1 cellular context compared by ENCODE assay signal in genomic region chr4:83651846-83652245, GRCh38.
TF ChIP-seq lines count a peak whose summit lies in the region.

No MANE protein-coding gene starts in this region.

TF ChIP-seq in GM23338, 12 proteins besides CTCF, POLR2A, EP300 and RAD21 (continued from another document):
- TF ChIP-seq, protein P1, sequence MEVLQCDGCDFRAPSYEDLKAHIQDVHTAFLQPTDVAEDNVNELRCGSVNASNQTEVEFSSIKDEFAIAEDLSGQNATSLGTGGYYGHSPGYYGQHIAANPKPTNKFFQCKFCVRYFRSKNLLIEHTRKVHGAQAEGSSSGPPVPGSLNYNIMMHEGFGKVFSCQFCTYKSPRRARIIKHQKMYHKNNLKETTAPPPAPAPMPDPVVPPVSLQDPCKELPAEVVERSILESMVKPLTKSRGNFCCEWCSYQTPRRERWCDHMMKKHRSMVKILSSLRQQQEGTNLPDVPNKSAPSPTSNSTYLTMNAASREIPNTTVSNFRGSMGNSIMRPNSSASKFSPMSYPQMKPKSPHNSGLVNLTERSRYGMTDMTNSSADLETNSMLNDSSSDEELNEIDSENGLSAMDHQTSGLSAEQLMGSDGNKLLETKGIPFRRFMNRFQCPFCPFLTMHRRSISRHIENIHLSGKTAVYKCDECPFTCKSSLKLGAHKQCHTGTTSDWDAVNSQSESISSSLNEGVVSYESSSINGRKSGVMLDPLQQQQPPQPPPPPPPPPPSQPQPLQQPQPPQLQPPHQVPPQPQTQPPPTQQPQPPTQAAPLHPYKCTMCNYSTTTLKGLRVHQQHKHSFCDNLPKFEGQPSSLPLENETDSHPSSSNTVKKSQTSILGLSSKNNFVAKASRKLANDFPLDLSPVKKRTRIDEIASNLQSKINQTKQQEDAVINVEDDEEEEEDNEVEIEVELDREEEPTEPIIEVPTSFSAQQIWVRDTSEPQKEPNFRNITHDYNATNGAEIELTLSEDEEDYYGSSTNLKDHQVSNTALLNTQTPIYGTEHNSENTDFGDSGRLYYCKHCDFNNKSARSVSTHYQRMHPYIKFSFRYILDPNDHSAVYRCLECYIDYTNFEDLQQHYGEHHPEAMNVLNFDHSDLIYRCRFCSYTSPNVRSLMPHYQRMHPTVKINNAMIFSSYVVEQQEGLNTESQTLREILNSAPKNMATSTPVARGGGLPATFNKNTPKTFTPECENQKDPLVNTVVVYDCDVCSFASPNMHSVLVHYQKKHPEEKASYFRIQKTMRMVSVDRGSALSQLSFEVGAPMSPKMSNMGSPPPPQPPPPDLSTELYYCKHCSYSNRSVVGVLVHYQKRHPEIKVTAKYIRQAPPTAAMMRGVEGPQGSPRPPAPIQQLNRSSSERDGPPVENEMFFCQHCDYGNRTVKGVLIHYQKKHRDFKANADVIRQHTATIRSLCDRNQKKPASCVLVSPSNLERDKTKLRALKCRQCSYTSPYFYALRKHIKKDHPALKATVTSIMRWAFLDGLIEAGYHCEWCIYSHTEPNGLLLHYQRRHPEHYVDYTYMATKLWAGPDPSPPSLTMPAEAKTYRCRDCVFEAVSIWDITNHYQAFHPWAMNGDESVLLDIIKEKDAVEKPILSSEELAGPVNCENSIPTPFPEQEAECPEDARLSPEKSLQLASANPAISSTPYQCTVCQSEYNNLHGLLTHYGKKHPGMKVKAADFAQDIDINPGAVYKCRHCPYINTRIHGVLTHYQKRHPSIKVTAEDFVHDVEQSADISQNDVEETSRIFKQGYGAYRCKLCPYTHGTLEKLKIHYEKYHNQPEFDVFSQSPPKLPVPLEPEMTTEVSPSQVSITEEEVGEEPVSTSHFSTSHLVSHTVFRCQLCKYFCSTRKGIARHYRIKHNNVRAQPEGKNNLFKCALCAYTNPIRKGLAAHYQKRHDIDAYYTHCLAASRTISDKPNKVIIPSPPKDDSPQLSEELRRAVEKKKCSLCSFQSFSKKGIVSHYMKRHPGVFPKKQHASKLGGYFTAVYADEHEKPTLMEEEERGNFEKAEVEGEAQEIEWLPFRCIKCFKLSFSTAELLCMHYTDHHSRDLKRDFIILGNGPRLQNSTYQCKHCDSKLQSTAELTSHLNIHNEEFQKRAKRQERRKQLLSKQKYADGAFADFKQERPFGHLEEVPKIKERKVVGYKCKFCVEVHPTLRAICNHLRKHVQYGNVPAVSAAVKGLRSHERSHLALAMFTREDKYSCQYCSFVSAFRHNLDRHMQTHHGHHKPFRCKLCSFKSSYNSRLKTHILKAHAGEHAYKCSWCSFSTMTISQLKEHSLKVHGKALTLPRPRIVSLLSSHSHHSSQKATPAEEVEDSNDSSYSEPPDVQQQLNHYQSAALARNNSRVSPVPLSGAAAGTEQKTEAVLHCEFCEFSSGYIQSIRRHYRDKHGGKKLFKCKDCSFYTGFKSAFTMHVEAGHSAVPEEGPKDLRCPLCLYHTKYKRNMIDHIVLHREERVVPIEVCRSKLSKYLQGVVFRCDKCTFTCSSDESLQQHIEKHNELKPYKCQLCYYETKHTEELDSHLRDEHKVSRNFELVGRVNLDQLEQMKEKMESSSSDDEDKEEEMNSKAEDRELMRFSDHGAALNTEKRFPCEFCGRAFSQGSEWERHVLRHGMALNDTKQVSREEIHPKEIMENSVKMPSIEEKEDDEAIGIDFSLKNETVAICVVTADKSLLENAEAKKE (CRISPR knock-in tag; IDR thresholded peaks at IDR 0.05), result no peak
- TF ChIP-seq, protein P2, sequence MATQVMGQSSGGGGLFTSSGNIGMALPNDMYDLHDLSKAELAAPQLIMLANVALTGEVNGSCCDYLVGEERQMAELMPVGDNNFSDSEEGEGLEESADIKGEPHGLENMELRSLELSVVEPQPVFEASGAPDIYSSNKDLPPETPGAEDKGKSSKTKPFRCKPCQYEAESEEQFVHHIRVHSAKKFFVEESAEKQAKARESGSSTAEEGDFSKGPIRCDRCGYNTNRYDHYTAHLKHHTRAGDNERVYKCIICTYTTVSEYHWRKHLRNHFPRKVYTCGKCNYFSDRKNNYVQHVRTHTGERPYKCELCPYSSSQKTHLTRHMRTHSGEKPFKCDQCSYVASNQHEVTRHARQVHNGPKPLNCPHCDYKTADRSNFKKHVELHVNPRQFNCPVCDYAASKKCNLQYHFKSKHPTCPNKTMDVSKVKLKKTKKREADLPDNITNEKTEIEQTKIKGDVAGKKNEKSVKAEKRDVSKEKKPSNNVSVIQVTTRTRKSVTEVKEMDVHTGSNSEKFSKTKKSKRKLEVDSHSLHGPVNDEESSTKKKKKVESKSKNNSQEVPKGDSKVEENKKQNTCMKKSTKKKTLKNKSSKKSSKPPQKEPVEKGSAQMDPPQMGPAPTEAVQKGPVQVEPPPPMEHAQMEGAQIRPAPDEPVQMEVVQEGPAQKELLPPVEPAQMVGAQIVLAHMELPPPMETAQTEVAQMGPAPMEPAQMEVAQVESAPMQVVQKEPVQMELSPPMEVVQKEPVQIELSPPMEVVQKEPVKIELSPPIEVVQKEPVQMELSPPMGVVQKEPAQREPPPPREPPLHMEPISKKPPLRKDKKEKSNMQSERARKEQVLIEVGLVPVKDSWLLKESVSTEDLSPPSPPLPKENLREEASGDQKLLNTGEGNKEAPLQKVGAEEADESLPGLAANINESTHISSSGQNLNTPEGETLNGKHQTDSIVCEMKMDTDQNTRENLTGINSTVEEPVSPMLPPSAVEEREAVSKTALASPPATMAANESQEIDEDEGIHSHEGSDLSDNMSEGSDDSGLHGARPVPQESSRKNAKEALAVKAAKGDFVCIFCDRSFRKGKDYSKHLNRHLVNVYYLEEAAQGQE (IDR thresholded peaks at IDR 0.05; ENCODE audit: unreplicated experiment), result no peak
- no peak for TF ChIP-seq CREB1 (CRISPR knock-in tag; IDR thresholded peaks at IDR 0.05; ENCODE audit: low read depth)
- no peak for TF ChIP-seq STAT1 (IDR thresholded peaks at IDR 0.05; ENCODE audit: unreplicated experiment)
- TF ChIP-seq EZH2 (IDR thresholded peaks at IDR 0.05; ENCODE audit: low read depth, unreplicated experiment), result no peak
- TF ChIP-seq, protein P3, sequence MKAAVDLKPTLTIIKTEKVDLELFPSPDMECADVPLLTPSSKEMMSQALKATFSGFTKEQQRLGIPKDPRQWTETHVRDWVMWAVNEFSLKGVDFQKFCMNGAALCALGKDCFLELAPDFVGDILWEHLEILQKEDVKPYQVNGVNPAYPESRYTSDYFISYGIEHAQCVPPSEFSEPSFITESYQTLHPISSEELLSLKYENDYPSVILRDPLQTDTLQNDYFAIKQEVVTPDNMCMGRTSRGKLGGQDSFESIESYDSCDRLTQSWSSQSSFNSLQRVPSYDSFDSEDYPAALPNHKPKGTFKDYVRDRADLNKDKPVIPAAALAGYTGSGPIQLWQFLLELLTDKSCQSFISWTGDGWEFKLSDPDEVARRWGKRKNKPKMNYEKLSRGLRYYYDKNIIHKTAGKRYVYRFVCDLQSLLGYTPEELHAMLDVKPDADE (IDR thresholded peaks at IDR 0.05), result no peak
